Comparison of ENCODE assay signal across 8 cellular contexts in genomic region chr18:6414723-6415362, GRCh38. TPM values are rescaled to one million over a fixed set of nuclear protein-coding genes. Genes with fewer than 3 reads are reported as not detected.
DNase-seq lines count a peak whose midpoint lies in the region; ATAC-seq lines count a peak whose summit lies in the region.

L3MBTL4 (minus strand) TSS chr18:6414911; CDS start chr18:6311625, 103,286 bp downstream.

- peak within 1 kb of the TSS; percentile 87 for H3K9ac ChIP-seq in ES-I3 (ENCODE audit: low read depth, low read length)

- peak; percentile 58 for ATAC-seq in GM19438 (IDR thresholded peaks at IDR 0.05; ENCODE audit: low read depth, unreplicated experiment)
- peak; percentile 61 for ATAC-seq in HG03439 (IDR thresholded peaks at IDR 0.05; ENCODE audit: unreplicated experiment)

- H3K36me3 ChIP-seq in ES-I3 (ENCODE audit: insufficient read depth, low read length), result no peaks in the 10 kb centered on the region

- peak within 1 kb of the TSS; percentile 71 for H3K4me3 ChIP-seq in iPS-18c (ENCODE audit: insufficient read depth, low read depth, low read length)
- H3K4me3 ChIP-seq in skeletal muscle cell (ENCODE audit: low read depth, low read length), result peak within 1 kb of the TSS; percentile 35

- H3K9me3 ChIP-seq in ES-I3 (ENCODE audit: control insufficient read depth, insufficient read depth, low read length) (no peaks in the 10 kb centered on the region), iPS-18c (ENCODE audit: control insufficient read depth, insufficient read depth, low read length) (no peaks in the 10 kb centered on the region)

- peak in 40 of 56 donors; percentile 7 to 81 (median 51) for DNase-seq in amygdala (lab: John Stamatoyannopoulos, UW)
- DNase-seq in skeletal muscle cell (ENCODE audit: low read depth), result no peak
- no peak for DNase-seq in NCI-H1105 (lab: John Stamatoyannopoulos, UW)
- DNase-seq in ureter (ENCODE audit: low spot score), result no peak

- H3K4me1 ChIP-seq in ES-I3 (ENCODE audit: insufficient read depth, low read length), result no peaks in the 10 kb centered on the region

RNA-seq across cellular contexts. Expression of gene L3MBTL4, which starts in this region (rescaled TPM):
- total RNA-seq in ureter, result 8.5 TPM

Comparison
In these comparisons a context has a peak if more than half of its experiments do, and no peak if none do; other contexts are left out.
1. DNase-seq: peak in amygdala (40 of 56); none in skeletal muscle cell (single experiment), NCI-H1105 (single experiment) and ureter (single experiment).